Comparison of ENCODE assay signal across 21 cellular contexts in genomic region chr15:80921736-80922135, GRCh38.
"Had no signal": no experiment of that assay in that cellular context is flagged by ENCODE, and none has a peak within 500 bp of the region (broad histone marks: within the 10 kb centered on the region; RNA-seq: fewer than 3 reads in every experiment).

No MANE protein-coding gene starts in this region.

- H3K4me1 ChIP-seq: esophagus muscularis mucosa, foreskin keratinocyte, gastroesophageal sphincter, heart left ventricle, lower lobe of right lung had no signal

- DNase-seq: dermis blood vessel endothelial cell; dorsolateral prefrontal cortex; effector CD4-positive, alpha-beta T cell; effector memory CD4-positive, alpha-beta T cell; foreskin keratinocyte; heart left ventricle; hypothalamus; immature natural killer cell; islet precursor cell; kidney; kidney glomerular epithelial cell; left colon; left ventricle myocardium superior; lower lobe of right lung; mesenchymal stem cell; mucosa of descending colon had no signal

- H2AFZ ChIP-seq: hepatocyte had no signal

- ATAC-seq: foreskin keratinocyte, gastroesophageal sphincter, heart left ventricle, left colon, left lobe of liver, left ventricle myocardium superior, lower lobe of right lung, mucosa of descending colon had no signal

- H3K27ac ChIP-seq: coronary artery, dorsolateral prefrontal cortex, esophagus muscularis mucosa, foreskin keratinocyte, gastroesophageal sphincter, heart left ventricle, hepatocyte, lower lobe of right lung had no signal

- H3K79me2 ChIP-seq: hepatocyte had no signal

- H3K9me3 ChIP-seq: esophagus muscularis mucosa, gastroesophageal sphincter, heart left ventricle, lower lobe of right lung, mucosa of descending colon had no signal

- H3K27me3 ChIP-seq: dorsolateral prefrontal cortex, esophagus muscularis mucosa, foreskin keratinocyte, gastroesophageal sphincter, heart left ventricle, hepatocyte had no signal

- H3K4me2 ChIP-seq: hepatocyte had no signal

- H3K4me3 ChIP-seq: coronary artery, dorsolateral prefrontal cortex, esophagus muscularis mucosa, gastroesophageal sphincter, heart left ventricle, hepatocyte, lower lobe of right lung, mucosa of descending colon had no signal
